In genomic region chr4:41119867-41120295, GRCh38 we compare ENCODE assay signal across 9 cellular contexts.
DNase-seq lines count a peak whose midpoint lies in the region; TF ChIP-seq lines count a peak whose summit lies in the region.
"Had no signal": no experiment of that assay in that cellular context is flagged by ENCODE, and none has a peak within 500 bp of the region (broad histone marks: within the 10 kb centered on the region; RNA-seq: fewer than 3 reads in every experiment).

No MANE protein-coding gene starts in this region.

- no peak overlapping the region for H3K23ac ChIP-seq in mesendoderm (ENCODE audit: low read length)

- H3K4me1 ChIP-seq in SJCRH30 (peaks cover 31% of the 10 kb centered on the region), esophagus muscularis mucosa (peaks cover 0 to 44% (median 40%) of the 10 kb centered on the region in 4 donors), mesendoderm (ENCODE audit: control insufficient read depth, low read depth, low read length) (no peaks in the 10 kb centered on the region)
- H3K4me1 ChIP-seq in CD8-positive, alpha-beta memory T cell (ENCODE audit: insufficient read depth, low read length): no peaks in the 10 kb centered on the region

- no peak overlapping the region for H2BK120ac ChIP-seq in mesendoderm (ENCODE audit: low read depth, low read length)

- H3K56ac ChIP-seq in mesendoderm (ENCODE audit: low read length): peak overlapping the region; percentile 49

- no peak overlapping the region for H4K5ac ChIP-seq in mesendoderm (ENCODE audit: low read length)

- no peak overlapping the region for H2BK15ac ChIP-seq in mesendoderm (replicated peaks; ENCODE audit: low read depth)

- DNase-seq in SJCRH30: no peak
- no peak for DNase-seq in esophagus muscularis mucosa (ENCODE audit: extremely low spot score)
- DNase-seq in mesendoderm: no peak
- DNase-seq in middle frontal gyrus (ENCODE audit: extremely low spot score, low spot score): no peak
- DNase-seq in CD8-positive, alpha-beta memory T cell: no peak
- DNase-seq in G401 (ENCODE audit: low spot score): no peak
- DNase-seq in activated T-cell treated with anti-CD3 and anti-CD28 coated beads, Interleukin-2, amount 50 U/mL, for 1 hour: no peak
- DNase-seq: activated naive CD4-positive, alpha-beta T cell treated with anti-CD3 and anti-CD28 coated beads, Interleukin-2, amount 50 U/mL, for 16 hours had no signal

- H3K27ac Mint-ChIP-seq in CD8-positive, alpha-beta memory T cell: no peak overlapping the region

- no peak overlapping the region for H3K4me3 Mint-ChIP-seq in CD8-positive, alpha-beta memory T cell

- peaks cover 5% of the 10 kb centered on the region for H3K9me3 ChIP-seq in SJCRH30 (replicated peaks)
- H3K9me3 ChIP-seq in esophagus muscularis mucosa: no peaks in the 10 kb centered on the region
- H3K9me3 ChIP-seq in CD8-positive, alpha-beta memory T cell (ENCODE audit: low read length): no peaks in the 10 kb centered on the region

- no peaks in the 10 kb centered on the region for H3K27me3 Mint-ChIP-seq in CD8-positive, alpha-beta memory T cell

- in situ Hi-C loops in G401 (cut with HindIII; ENCODE audit: low sequenced_read_pairs): no loop called here

- no peak overlapping the region for H2AK5ac ChIP-seq in mesendoderm (ENCODE audit: low read length)

- no peak for TF ChIP-seq POLR2A in esophagus muscularis mucosa (IDR thresholded peaks at IDR 0.05; ENCODE audit: low read depth)

- no peaks in the 10 kb centered on the region for H3K36me3 Mint-ChIP-seq in CD8-positive, alpha-beta memory T cell

- H3K36me3 ChIP-seq in SJCRH30 (0 out of 2 replicates have a peak, but pooled peaks cover 4% of the 10 kb centered on the region), esophagus muscularis mucosa (no peaks in the 10 kb centered on the region), mesendoderm (ENCODE audit: control insufficient read depth, insufficient read depth, low read length) (no peaks in the 10 kb centered on the region)
- no peaks in the 10 kb centered on the region for H3K36me3 ChIP-seq in CD8-positive, alpha-beta memory T cell (ENCODE audit: insufficient read depth, low read length)

- POLR2A ChIA-PET in CD8-positive, alpha-beta memory T cell (lab: Charles Lee): no interaction called here

- H3K27ac ChIP-seq in SJCRH30: peak overlapping the region; percentile 69
- peak overlapping the region; percentile 67 to 80 (median 75) for H3K27ac ChIP-seq in esophagus muscularis mucosa (replicated peaks in 1 of 4)
- no peak overlapping the region for H3K27ac ChIP-seq in mesendoderm (ENCODE audit: low read depth, low read length)
- H3K27ac ChIP-seq in temporal lobe (ENCODE audit: low read depth, low read length): peak overlapping the region; percentile 63
- no peak overlapping the region for H3K27ac ChIP-seq in CD8-positive, alpha-beta memory T cell (ENCODE audit: low read depth, low read length)

- H3K9me3 Mint-ChIP-seq in CD8-positive, alpha-beta memory T cell: peaks cover 1 to 10% (median 7%) of the 10 kb centered on the region in 5 donors

- no peak overlapping the region for H3K18ac ChIP-seq in mesendoderm (ENCODE audit: low read length)

- 67% methylated on average over 5 of the region's 5 CpGs for WGBS in esophagus muscularis mucosa
- no CpG with 5 or more reads among the region's 5 CpGs for WGBS in mesendoderm (ENCODE audit: extremely low coverage, insufficient coverage, low lambda C conversion rate)

- no peak overlapping the region for H4K8ac ChIP-seq in mesendoderm (ENCODE audit: low read depth, low read length)

- no peak for TF ChIP-seq EP300 in esophagus muscularis mucosa (IDR thresholded peaks at IDR 0.05)

- no peaks in the 10 kb centered on the region for H3K4me1 Mint-ChIP-seq in CD8-positive, alpha-beta memory T cell

- CTCF ChIA-PET in CD8-positive, alpha-beta memory T cell (lab: Charles Lee): no interaction called here

- no peaks in the 10 kb centered on the region for H3K79me2 ChIP-seq in mesendoderm (ENCODE audit: control insufficient read depth, insufficient read depth, low read length)

- no peak overlapping the region for H3K4me2 ChIP-seq in mesendoderm (ENCODE audit: low read length)

- H3K9ac ChIP-seq in mesendoderm (ENCODE audit: low read length): no peak overlapping the region

- H3K4ac ChIP-seq in mesendoderm (ENCODE audit: low read depth, low read length): no peak overlapping the region

- H3K27me3 ChIP-seq in SJCRH30 (no peaks in the 10 kb centered on the region), esophagus muscularis mucosa (no peaks in the 10 kb centered on the region), mesendoderm (ENCODE audit: insufficient read depth, low read length, poor library complexity) (no peaks in the 10 kb centered on the region)
- H3K27me3 ChIP-seq in CD8-positive, alpha-beta memory T cell (ENCODE audit: insufficient read depth, low read length, poor library complexity, severe bottlenecking): no peaks in the 10 kb centered on the region

- no peaks in the 10 kb centered on the region for H3K79me1 ChIP-seq in mesendoderm (ENCODE audit: low read length)

- intact Hi-C loops in esophagus muscularis mucosa (cut with DNase I): no loop called here

- no peak for TF ChIP-seq CTCF in esophagus muscularis mucosa (IDR thresholded peaks at IDR 0.05)

- H2BK5ac ChIP-seq in mesendoderm (ENCODE audit: low read length): no peak overlapping the region

- peak overlapping the region; percentile 31 for H3K4me3 ChIP-seq in SJCRH30
- H3K4me3 ChIP-seq in esophagus muscularis mucosa: peak overlapping the region; percentile 13 to 44 (median 35)
- no peak overlapping the region for H3K4me3 ChIP-seq in mesendoderm (ENCODE audit: low read length)
- no peak overlapping the region for H3K4me3 ChIP-seq in CD8-positive, alpha-beta memory T cell (ENCODE audit: low read length)

Comparison
In these comparisons a context has a peak if more than half of its experiments do, and no peak if none do; other contexts are left out.
1. H3K27ac ChIP-seq: peak in SJCRH30 (single experiment), esophagus muscularis mucosa (4 of 4) and temporal lobe (single experiment); none in mesendoderm (single experiment) and CD8-positive, alpha-beta memory T cell (single experiment).
2. H3K4me3 ChIP-seq: peak in SJCRH30 (single experiment) and esophagus muscularis mucosa (4 of 4); none in mesendoderm (single experiment) and CD8-positive, alpha-beta memory T cell (single experiment).